9 cellular contexts compared by ENCODE assay signal in the genomic region with DNA sequence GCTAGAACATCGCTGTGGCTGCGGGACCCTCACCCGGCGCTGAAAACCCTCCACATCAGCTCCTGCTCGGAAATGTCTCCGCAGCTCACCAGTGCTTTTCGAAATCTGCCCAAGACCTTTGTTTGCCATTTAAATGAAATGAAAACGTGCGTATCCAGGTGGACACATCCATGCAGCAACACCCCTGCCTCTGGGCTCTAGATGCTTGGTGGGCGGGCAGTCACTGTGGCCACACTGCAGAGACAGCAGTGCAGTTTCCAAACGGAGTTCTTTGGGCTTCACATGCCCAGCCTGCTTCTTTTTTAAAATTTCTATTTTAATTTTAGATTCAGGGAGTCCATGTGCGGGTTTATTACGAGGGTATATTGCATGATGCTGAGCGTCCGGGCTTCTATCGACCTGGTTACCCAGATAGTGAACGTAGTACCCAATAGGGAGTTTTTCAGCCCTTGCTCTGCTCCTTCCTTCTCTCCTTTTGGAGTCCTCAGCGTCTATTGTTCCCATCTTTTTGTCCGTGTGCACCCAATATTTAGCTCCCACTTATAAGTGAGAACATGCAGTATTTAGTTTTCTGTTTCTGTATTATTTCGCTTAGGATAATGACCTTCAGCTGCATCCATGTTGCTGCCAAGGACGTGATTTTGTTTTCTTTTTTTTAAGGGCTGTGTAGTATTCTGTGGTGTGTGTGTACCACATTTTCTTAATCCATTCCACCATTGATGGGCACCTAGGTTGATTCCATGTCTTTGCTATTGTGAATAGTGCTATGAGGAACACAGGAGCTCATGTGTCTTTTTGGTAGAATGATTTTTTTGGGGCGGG. TPM values are rescaled to one million over a fixed set of nuclear protein-coding genes. Genes with fewer than 3 reads are reported as not detected.
A peak's percentile ranks its signal among the peaks of the same experiment; 100 is the strongest.
DNase-seq lines count a peak whose midpoint lies in the region; ATAC-seq and TF ChIP-seq lines count a peak whose summit lies in the region.
"Had no signal": no experiment of that assay in that cellular context is flagged by ENCODE, and none has a peak within 500 bp of the region (broad histone marks: within the 10 kb centered on the region; RNA-seq: fewer than 3 reads in every experiment).

No MANE protein-coding gene starts in this region.

- H4K91ac ChIP-seq in IMR-90 (ENCODE audit: insufficient read depth, low read depth, low read length): no peak overlapping the region

- H3K4ac ChIP-seq in IMR-90 (ENCODE audit: low read depth, low read length): peak overlapping the region; percentile 23; the same call in 1 of the 2 replicates

- 0 out of 2 replicates have a peak overlapping the region, but pooled peaks have one; percentile 57 for H3K23ac ChIP-seq in IMR-90 (ENCODE audit: low read depth, low read length)

- H2AFZ ChIP-seq in IMR-90 (replicated peaks; ENCODE audit: low read length, poor library complexity): peak overlapping the region; percentile 95

- H3K56ac ChIP-seq in IMR-90 (ENCODE audit: extremely low read depth, insufficient read depth, low read length): peak overlapping the region; percentile 43; the same call in 1 of the 2 replicates

- H4K8ac ChIP-seq in IMR-90 (ENCODE audit: low read depth in 2 of 2, low read length in 2 of 2): peak overlapping the region; percentile 60 to 89; a peak in 3 of 4 replicates

- peak overlapping the region; percentile 47; the same call in 1 of the 2 replicates for H3K14ac ChIP-seq in IMR-90 (replicated peaks; ENCODE audit: low read depth, low read length)

- DNase-seq in IMR-90 (no peak), cerebellar cortex (ENCODE audit: low spot score) (peak; percentile 67), GM13976 (ENCODE audit: low spot score) (no peak)
- no peak for DNase-seq in activated naive CD4-positive, alpha-beta T cell treated with anti-CD3 and anti-CD28 coated beads, Interleukin-2, amount 50 U/mL, for 16 hours
- DNase-seq: activated CD8-positive, alpha-beta memory T cell treated with anti-CD3 and anti-CD28 coated beads, Interleukin-2, amount 10 ng/mL, durations not matched to agents 7 days and 5 days had no signal

- 0 out of 2 replicates have a peak overlapping the region, but pooled peaks have one; percentile 46 for H3K27ac ChIP-seq in 22Rv1
- peak overlapping the region; percentile 2; the same call in 1 of the 2 replicates for H3K27ac ChIP-seq in IMR-90 (ENCODE audit: insufficient read depth, low read length)
- no peak overlapping the region for H3K27ac ChIP-seq in mucosa of rectum (ENCODE audit: low read depth in 2 of 2, low read length in 2 of 2)

- H3K9ac ChIP-seq in IMR-90 (ENCODE audit: low read depth, low read length) (peak overlapping the region; percentile 9), mucosa of rectum (ENCODE audit: low read depth in 1 of 2, low read length in 2 of 2) (peak overlapping the region in 1 of 2 donors; percentile 50)

- peak overlapping the region; percentile 44 for H2AK9ac ChIP-seq in IMR-90 (replicated peaks; ENCODE audit: low read depth, low read length, poor library complexity)

- POLR2A ChIA-PET in IMR-90 (lab: Charles Lee; ENCODE audit: unreplicated experiment): no interaction called here

- ATAC-seq in IMR-90 (ENCODE audit: low read depth): no peak
- ATAC-seq in HG03135 (IDR thresholded peaks at IDR 0.05; ENCODE audit: unreplicated experiment): no peak
- ATAC-seq in GM21723 (IDR thresholded peaks at IDR 0.05; ENCODE audit: unreplicated experiment): no peak
- ATAC-seq: activated CD8-positive, alpha-beta memory T cell treated with anti-CD3 and anti-CD28 coated beads, Interleukin-2, amount 10 ng/mL, durations not matched to agents 7 days and 5 days had no signal

- TF ChIP-seq POLR2A in IMR-90 (IDR thresholded peaks at IDR 0.05; ENCODE audit: low read depth, low read length): no peak

- H2BK15ac ChIP-seq in IMR-90 (ENCODE audit: low read depth, low read length): peak overlapping the region; percentile 42; the same call in 1 of the 3 replicates

- H4K20me1 ChIP-seq in IMR-90 (ENCODE audit: insufficient read depth, low read length): no peaks in the 10 kb centered on the region

- H3K4me3 ChIP-seq in IMR-90 (ENCODE audit: insufficient read depth, low read depth, low read length): peak overlapping the region; percentile 74
- peak overlapping the region; percentile 59 to 79 for H3K4me3 ChIP-seq in mucosa of rectum (ENCODE audit: low read length in 2 of 2)

- no peak overlapping the region for H2BK20ac ChIP-seq in IMR-90 (ENCODE audit: low read depth, low read length)

- in situ Hi-C loops in IMR-90 (cut with MboI; ENCODE audit: low sequenced_read_pairs) (no loop called here), GM13976 (cut with MboI; ENCODE audit: low sequenced_read_pairs, unreplicated experiment) (no loop called here)

- H3K4me2 ChIP-seq in IMR-90 (ENCODE audit: low read depth, low read length): peak overlapping the region; percentile 89

- 11% methylated on average over 10 of the region's 22 CpGs; no CpG with 5 or more reads in 1 of the 2 experiments for WGBS in IMR-90 (ENCODE audit: extremely low coverage in 2 of 2, insufficient read length in 1 of 2), 2 experiments

- no peaks in the 10 kb centered on the region for H3K36me3 ChIP-seq in IMR-90 (ENCODE audit: control insufficient read depth, insufficient read depth, low read length)
- H3K36me3 ChIP-seq in mucosa of rectum (ENCODE audit: control insufficient read depth in 2 of 2, insufficient read depth in 2 of 2, low read length in 2 of 2): no peaks in the 10 kb centered on the region

- dilution Hi-C loops in IMR-90 (cut with HindIII; ENCODE audit: low sequenced_read_pairs, unreplicated experiment): no loop called here

- intact Hi-C loops in IMR-90 (cut with micrococcal nuclease): no loop called here

- CTCF ChIA-PET in IMR-90 (lab: Yijun Ruan, JAX): interaction anchor here (0.7 kb wide), 1 partner anchor 14 kb away, joined by 3 read pairs; no protein-coding TSS in a partner anchor

- no TSS peak for BruUV-seq in IMR-90 (replicated peaks; lab: Mats Ljungman, UMichigan)

- H3K18ac ChIP-seq in IMR-90 (ENCODE audit: low read depth, low read length): no peak overlapping the region

- TF ChIP-seq CTCF in 22Rv1 (IDR thresholded peaks at IDR 0.05) (no peak), IMR-90 (conservative IDR thresholded peaks at IDR 0.05; ENCODE audit: low read depth, low read length) (no peak), GM13976 (IDR thresholded peaks at IDR 0.05; ENCODE audit: borderline replicate concordance, control extremely low read depth, extremely low read depth, insufficient read depth, missing control alignments) (no peak)

- peaks cover 3% of the 10 kb centered on the region; the same call in 1 of the 2 replicates for H3K4me1 ChIP-seq in IMR-90 (ENCODE audit: control insufficient read depth, insufficient read depth, low read length)
- peaks cover 26 to 27% of the 10 kb centered on the region in 2 donors for H3K4me1 ChIP-seq in mucosa of rectum (ENCODE audit: control insufficient read depth in 2 of 2, insufficient read depth in 2 of 2, low read length in 2 of 2)

- peak overlapping the region; percentile 29 for H4K5ac ChIP-seq in IMR-90 (ENCODE audit: low read depth, low read length)

- H3K27me3 ChIP-seq in IMR-90 (ENCODE audit: control insufficient read depth, insufficient read depth, low read length) (peaks cover 35% of the 10 kb centered on the region), mucosa of rectum (ENCODE audit: control insufficient read depth in 2 of 2, insufficient read depth in 2 of 2, low read length in 2 of 2) (peaks cover 55 to 67% of the 10 kb centered on the region in 2 donors)

- no peaks in the 10 kb centered on the region for H3K79me1 ChIP-seq in IMR-90 (ENCODE audit: low read depth in 1 of 2, low read length in 2 of 2)

- H2AK5ac ChIP-seq in IMR-90 (ENCODE audit: low read depth, low read length): no peak overlapping the region

- H2BK5ac ChIP-seq in IMR-90 (ENCODE audit: low read depth, low read length, poor library complexity, severe bottlenecking): no peak overlapping the region

- H2BK120ac ChIP-seq in IMR-90 (ENCODE audit: low read depth, low read length): peak overlapping the region; percentile 1; the same call in 1 of the 2 replicates

- H3K9me3 ChIP-seq in IMR-90 (ENCODE audit: control insufficient read depth, insufficient read depth, low read length) (peaks cover 2% of the 10 kb centered on the region; the same call in 1 of the 2 replicates), mucosa of rectum (ENCODE audit: control insufficient read depth in 2 of 2, low read length in 2 of 2) (no peaks in the 10 kb centered on the region)

- no peaks in the 10 kb centered on the region for H3K9me1 ChIP-seq in IMR-90 (ENCODE audit: insufficient read depth, low read length)

- TF ChIP-seq RAD21 in IMR-90 (IDR thresholded peaks at IDR 0.05; ENCODE audit: low read length): no peak

TF ChIP-seq in IMR-90, 13 proteins besides CTCF, POLR2A, EP300 and RAD21:
- TF ChIP-seq, protein P1, sequence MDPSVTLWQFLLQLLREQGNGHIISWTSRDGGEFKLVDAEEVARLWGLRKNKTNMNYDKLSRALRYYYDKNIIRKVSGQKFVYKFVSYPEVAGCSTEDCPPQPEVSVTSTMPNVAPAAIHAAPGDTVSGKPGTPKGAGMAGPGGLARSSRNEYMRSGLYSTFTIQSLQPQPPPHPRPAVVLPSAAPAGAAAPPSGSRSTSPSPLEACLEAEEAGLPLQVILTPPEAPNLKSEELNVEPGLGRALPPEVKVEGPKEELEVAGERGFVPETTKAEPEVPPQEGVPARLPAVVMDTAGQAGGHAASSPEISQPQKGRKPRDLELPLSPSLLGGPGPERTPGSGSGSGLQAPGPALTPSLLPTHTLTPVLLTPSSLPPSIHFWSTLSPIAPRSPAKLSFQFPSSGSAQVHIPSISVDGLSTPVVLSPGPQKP (IDR thresholded peaks at IDR 0.05; ENCODE audit: borderline replicate concordance, low read depth, low read length): no peak
- no peak for TF ChIP-seq SMC3 (IDR thresholded peaks at IDR 0.05; ENCODE audit: low read depth, low read length)
- TF ChIP-seq CHD1 (IDR thresholded peaks at IDR 0.05; ENCODE audit: low read depth, low read length): no peak
TF ChIP-seq in IMR-90: peak in this region for 0.

RNA-seq across cellular contexts. Expression of gene TUBB2B, which starts 4.8 kb away (rescaled TPM):
- total RNA-seq in IMR-90 (2012; rRNA removed): 13.3 and 13.6 TPM in 2 replicates
- polyA plus RNA-seq in IMR-90 (2012; rRNA removed): 19.0 and 21.1 TPM in 2 replicates
- polyA plus RNA-seq in IMR-90 (2012; cell fraction: cytosol; rRNA removed): 11.8 and 40.1 TPM in 2 replicates
- 16.8 and 23.0 TPM in 2 replicates for polyA plus RNA-seq in IMR-90 (2012; cell fraction: nucleus; rRNA removed; ENCODE audit: low replicate concordance)
- total RNA-seq: activated CD8-positive, alpha-beta memory T cell treated with anti-CD3 and anti-CD28 coated beads, Interleukin-2, amount 10 ng/mL, durations not matched to agents 7 days and 5 days had no signal

RNA-seq across cellular contexts. Expression of gene PSMG4, which starts 26.5 kb away (rescaled TPM):
- total RNA-seq in IMR-90 (2012; rRNA removed): 5.6 and 6.7 TPM in 2 replicates
- polyA plus RNA-seq in IMR-90 (2012; rRNA removed): 13.4 and 17.7 TPM in 2 replicates
- 34.8 and 53.3 TPM in 2 replicates for polyA plus RNA-seq in IMR-90 (2012; cell fraction: cytosol; rRNA removed)
- polyA plus RNA-seq in IMR-90 (2012; cell fraction: nucleus; rRNA removed; ENCODE audit: low replicate concordance): 16.6 and 24.3 TPM in 2 replicates

Comparison
In these comparisons a context has a peak if more than half of its experiments do, and no peak if none do; other contexts are left out.
1. H3K27ac ChIP-seq: peak in 22Rv1 (single experiment) and IMR-90 (single experiment); none in mucosa of rectum (0 of 2).